In genomic region chr6:68634503-68635411, GRCh38 we compare ENCODE assay signal across 8 cellular contexts. TPM values are rescaled to one million over a fixed set of nuclear protein-coding genes. Genes with fewer than 3 reads are reported as not detected.
A peak's percentile ranks its signal among the peaks of the same experiment; 100 is the strongest.
DNase-seq lines count a peak whose midpoint lies in the region; ATAC-seq and TF ChIP-seq lines count a peak whose summit lies in the region.

TSS of gene ADGRB3 (plus strand) at chr6:68635282. CDS start at chr6:68638676, 3,394 bp downstream.

- CTCF ChIA-PET in PC-9 (lab: Charles Lee), result interaction anchor here (0.7 kb wide), 1 partner anchor 1475 kb away, joined by 3 read pairs; no protein-coding TSS in a partner anchor

- ATAC-seq in GM21786 (IDR thresholded peaks at IDR 0.05; ENCODE audit: unreplicated experiment) (peak; percentile 73), Right ventricle myocardium superior (ENCODE audit: poor library complexity) (peak; percentile 94)

- H3K4me1 ChIP-seq in PC-9 (replicated peaks; ENCODE audit: insufficient read depth) (no peaks in the 10 kb centered on the region), neutrophil (ENCODE audit: control insufficient read depth in 1 of 2, insufficient read depth in 1 of 2, low read depth in 1 of 2, low read length in 1 of 2) (peaks cover 12 to 22% of the 10 kb centered on the region in 2 experiments)

- TF ChIP-seq CTCF in PC-9 (conservative IDR thresholded peaks at IDR 0.05), result no peak
- TF ChIP-seq CTCF in neutrophil (IDR thresholded peaks at IDR 0.05), result no peak

- H3F3A ChIP-seq in PC-9 (ENCODE audit: insufficient read depth, low read depth), result no peaks in the 10 kb centered on the region

- H2AFZ ChIP-seq in PC-9, result no peak within 1 kb of the TSS; the same call in 1 of the 2 replicates

- in situ Hi-C loops in KBM-7 (cut with MboI; ENCODE audit: low pct_unique_long_range_greater_than_20kb, low sequenced_read_pairs), result loop anchor here (25.0 kb wide), 1 partner anchor 328 kb away; no protein-coding TSS in a partner anchor

- H3K9me2 ChIP-seq in PC-9 (ENCODE audit: insufficient read depth), result no peaks in the 10 kb centered on the region

- no peak within 1 kb of the TSS for H3K27ac ChIP-seq in PC-9
- no peak within 1 kb of the TSS for H3K27ac ChIP-seq in neutrophil

- H3K9me3 ChIP-seq in PC-9 (ENCODE audit: insufficient read depth, low read depth) (no peaks in the 10 kb centered on the region), neutrophil (no peaks in the 10 kb centered on the region)

- H3K36me3 ChIP-seq in PC-9 (ENCODE audit: low read depth) (no peaks in the 10 kb centered on the region), neutrophil (no peaks in the 10 kb centered on the region)

- no TSS peak for BruUV-seq in PC-9 (replicated peaks; lab: Mats Ljungman, UMichigan)

- H3K27me3 ChIP-seq in PC-9 (ENCODE audit: insufficient read depth, low read depth), result peaks cover 15% of the 10 kb centered on the region; the same call in 1 of the 2 replicates
- peaks cover 96% of the 10 kb centered on the region for H3K27me3 ChIP-seq in neutrophil

- H3K79me2 ChIP-seq in PC-9 (ENCODE audit: low read depth), result no peaks in the 10 kb centered on the region

- DNase-seq in ELF-1 (ENCODE audit: low read depth, low spot score) (peak; percentile 62), KBM-7 (peak; percentile 84), PC-9 (peak in 1 of 2 experiments; percentile 7), amniotic epithelial cell (ENCODE audit: low read depth) (peak; percentile 67), Right ventricle myocardium superior (peak; percentile 89), mesenteric fat pad (ENCODE audit: low spot score) (no peak)

- intact Hi-C loops in PC-9 (cut with micrococcal nuclease; ENCODE audit: unreplicated experiment) (loop anchor here (5.0 kb wide), 1 partner anchor 1567 kb away; no protein-coding TSS in a partner anchor), Right ventricle myocardium superior (cut with DNase I) (loop anchor here (5.0 kb wide), 1 partner anchor 128 kb away; no protein-coding TSS in a partner anchor)

- no peaks in the 10 kb centered on the region for H4K20me1 ChIP-seq in PC-9 (ENCODE audit: insufficient read depth)

- peak within 1 kb of the TSS; percentile 46; the same call in 1 of the 2 replicates for H3K4me2 ChIP-seq in PC-9

- POLR2A ChIA-PET in PC-9 (lab: Charles Lee; ENCODE audit: unreplicated experiment), result no interaction called here

- H3K4me3 ChIP-seq in PC-9, result no peak within 1 kb of the TSS; the same call in 1 of the 2 replicates
- H3K4me3 ChIP-seq in neutrophil (ENCODE audit: low read depth in 1 of 2, low read length in 1 of 2), result peak within 1 kb of the TSS; percentile 12 to 29

RNA-seq across cellular contexts. Expression of gene ADGRB3, which starts in this region (rescaled TPM):
- not detected in 2 replicates for total RNA-seq in PC-9 (2021)
- 2.0 TPM for total RNA-seq in Right ventricle myocardium superior
- 0.74 TPM for total RNA-seq in mesenteric fat pad
